In genomic region chr14:74573421-74574091, GRCh38 we compare ENCODE assay signal across 12 cellular contexts. TPM values are rescaled to one million over a fixed set of nuclear protein-coding genes. Genes with fewer than 3 reads are reported as not detected.
A peak's percentile ranks its signal among the peaks of the same experiment; 100 is the strongest.
DNase-seq lines count a peak whose midpoint lies in the region; ATAC-seq and TF ChIP-seq lines count a peak whose summit lies in the region.
"Had no signal": no experiment of that assay in that cellular context is flagged by ENCODE, and none has a peak within 500 bp of the region (broad histone marks: within the 10 kb centered on the region; RNA-seq: fewer than 3 reads in every experiment).

No MANE protein-coding gene starts in this region.

- peaks cover 15% of the 10 kb centered on the region for H3K36me3 Mint-ChIP-seq in HFFc6 (ENCODE audit: low read depth)
- no peaks in the 10 kb centered on the region for H3K36me3 Mint-ChIP-seq in activated naive CD8-positive, alpha-beta T cell treated with anti-CD3 and anti-CD28 coated beads, Interleukin-2, amount 50 U/mL, for 24 hours (ENCODE audit: low read depth)

- no peak overlapping the region for H3K9ac ChIP-seq in stomach smooth muscle (ENCODE audit: low read length in 2 of 2)

- H3K4me3 ChIP-seq in stomach smooth muscle (ENCODE audit: low read length in 2 of 2) = no peak overlapping the region
- H3K4me3 ChIP-seq: pancreas had no signal

- H3K27me3 ChIP-seq in stomach smooth muscle (ENCODE audit: control insufficient read depth in 1 of 2, insufficient read depth in 2 of 2, low read length in 2 of 2) = no peaks in the 10 kb centered on the region
- H3K27me3 ChIP-seq: pancreas had no signal

- H3K4me1 Mint-ChIP-seq in HFFc6 (ENCODE audit: low read depth) = peaks cover 99% of the 10 kb centered on the region
- H3K4me1 Mint-ChIP-seq in activated naive CD8-positive, alpha-beta T cell treated with anti-CD3 and anti-CD28 coated beads, Interleukin-2, amount 50 U/mL, for 24 hours = peaks cover 41% of the 10 kb centered on the region

- peak overlapping the region; percentile 99 for H3K27ac Mint-ChIP-seq in HFFc6
- H3K27ac Mint-ChIP-seq in activated naive CD8-positive, alpha-beta T cell treated with anti-CD3 and anti-CD28 coated beads, Interleukin-2, amount 50 U/mL, for 24 hours = peak overlapping the region; percentile 50
- H3K27ac Mint-ChIP-seq: activated T-cell treated with anti-CD3 and anti-CD28 coated beads, Interleukin-2, amount 50 U/mL, for 24 hours; stimulated activated naive CD8-positive, alpha-beta T cell treated with anti-CD3 and anti-CD28 coated beads, Interleukin-15, Interleukin-2, amounts not matched to agents 100 ng/mL and 50 ng/mL, for 24 hours had no signal

- no peaks in the 10 kb centered on the region for H3K9me3 Mint-ChIP-seq in HFFc6
- H3K9me3 Mint-ChIP-seq in activated naive CD8-positive, alpha-beta T cell treated with anti-CD3 and anti-CD28 coated beads, Interleukin-2, amount 50 U/mL, for 24 hours = no peaks in the 10 kb centered on the region
- H3K9me3 Mint-ChIP-seq: activated T-cell treated with anti-CD3 and anti-CD28 coated beads, Interleukin-2, amount 50 U/mL, for 24 hours; stimulated activated naive CD8-positive, alpha-beta T cell treated with anti-CD3 and anti-CD28 coated beads, Interleukin-15, Interleukin-2, amounts not matched to agents 100 ng/mL and 50 ng/mL, for 24 hours had no signal

- H3K9me3 ChIP-seq in stomach smooth muscle (ENCODE audit: control insufficient read depth in 2 of 2, low read length in 2 of 2) = no peaks in the 10 kb centered on the region
- H3K9me3 ChIP-seq: pancreas had no signal

- peak overlapping the region; percentile 76 for H3K27ac ChIP-seq in stomach smooth muscle (ENCODE audit: low read length)

- peak overlapping the region; percentile 27; the same call in 1 of the 2 replicates for H3K4me3 Mint-ChIP-seq in HFFc6
- no peak overlapping the region for H3K4me3 Mint-ChIP-seq in activated naive CD8-positive, alpha-beta T cell treated with anti-CD3 and anti-CD28 coated beads, Interleukin-2, amount 50 U/mL, for 24 hours
- H3K4me3 Mint-ChIP-seq: activated T-cell treated with anti-CD3 and anti-CD28 coated beads, Interleukin-2, amount 50 U/mL, for 24 hours; stimulated activated naive CD8-positive, alpha-beta T cell treated with anti-CD3 and anti-CD28 coated beads, Interleukin-15, Interleukin-2, amounts not matched to agents 100 ng/mL and 50 ng/mL, for 24 hours had no signal

- DNase-seq in HFFc6 (no peak), iris pigment epithelial cell (ENCODE audit: low read depth) (peak; percentile 50), NCI-H1048 (lab: John Stamatoyannopoulos, UW) (no peak), NCI-H2107 treated with DMSO at 0.1 percent for 48 hours (lab: John Stamatoyannopoulos, UW; ENCODE audit: unreplicated experiment) (no peak), OCI-M2 (lab: John Stamatoyannopoulos, UW; ENCODE audit: unreplicated experiment) (no peak)
- no peak for DNase-seq in activated naive CD8-positive, alpha-beta T cell treated with anti-CD3 and anti-CD28 coated beads, Interleukin-2, amount 50 U/mL, for 24 hours
- DNase-seq: activated T-cell treated with anti-CD3 and anti-CD28 coated beads, Interleukin-2, amount 50 U/mL, for 24 hours; KG1; pancreas; SIG-M5 had no signal

- H3K27me3 Mint-ChIP-seq in HFFc6 (ENCODE audit: insufficient read depth) = no peaks in the 10 kb centered on the region; the same call in 1 of the 2 replicates
- peaks cover 48% of the 10 kb centered on the region for H3K27me3 Mint-ChIP-seq in activated naive CD8-positive, alpha-beta T cell treated with anti-CD3 and anti-CD28 coated beads, Interleukin-2, amount 50 U/mL, for 24 hours

- no peaks in the 10 kb centered on the region for H3K36me3 ChIP-seq in stomach smooth muscle (ENCODE audit: control insufficient read depth in 2 of 2, insufficient read depth in 2 of 2, low read length in 2 of 2)
- H3K36me3 ChIP-seq: pancreas had no signal

- ATAC-seq in activated naive CD8-positive, alpha-beta T cell treated with anti-CD3 and anti-CD28 coated beads, Interleukin-2, amount 50 U/mL, for 24 hours = no peak
- ATAC-seq: pancreas had no signal

- H3K4me1 ChIP-seq in stomach smooth muscle (ENCODE audit: control insufficient read depth, insufficient read depth, low read length) = peaks cover 52% of the 10 kb centered on the region
- H3K4me1 ChIP-seq: pancreas had no signal

- TF ChIP-seq CTCF in HFFc6 (IDR thresholded peaks at IDR 0.05) = no peak

RNA-seq across cellular contexts. Expression of gene LTBP2, which starts 38.5 kb away (rescaled TPM):
- 100 to 1,000 TPM; 109 to 165 (median 120) TPM for total RNA-seq in HFFc6 (2021; fragmentation: NEBNext Ultra II Directional; extraction: Animal tissue kit (Norgen Biotek cat#: 25700))
